In the genomic region with DNA sequence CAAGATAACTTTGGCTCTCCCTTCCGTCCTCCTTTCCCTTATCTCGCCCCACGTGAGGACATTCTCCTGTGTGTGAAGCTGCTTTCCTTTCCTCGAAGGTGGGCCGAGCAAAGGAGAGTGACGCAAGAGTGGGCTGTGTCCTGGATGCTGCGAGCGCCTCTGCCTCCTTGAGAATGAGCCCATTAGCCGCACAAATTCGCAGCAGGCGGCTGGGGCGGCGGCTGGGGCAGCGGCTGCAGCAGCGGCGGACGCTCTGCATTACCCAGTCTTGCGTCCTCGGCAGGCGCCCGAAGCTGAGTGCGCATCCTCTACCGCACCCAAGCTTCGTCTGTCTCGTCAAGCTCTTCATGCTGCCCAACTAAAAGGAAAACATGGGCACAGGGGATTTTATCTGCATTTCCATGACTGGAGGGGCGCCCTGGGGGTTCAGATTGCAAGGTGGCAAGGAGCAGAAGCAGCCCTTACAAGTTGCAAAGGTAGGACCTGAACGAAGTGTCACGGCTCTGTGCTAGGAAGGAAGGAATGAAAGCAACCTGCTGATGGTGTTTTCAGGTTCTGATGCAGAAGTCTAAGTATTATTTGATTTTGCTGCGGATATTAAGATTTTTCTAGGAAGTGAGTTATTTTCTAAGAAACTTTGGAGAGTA, we compare ENCODE assay signal across 8 cellular contexts. TPM values are rescaled to one million over a fixed set of nuclear protein-coding genes. Genes with fewer than 3 reads are reported as not detected.
DNase-seq lines count a peak whose midpoint lies in the region; ATAC-seq, FAIRE-seq and TF ChIP-seq lines count a peak whose summit lies in the region.

A gene with protein sequence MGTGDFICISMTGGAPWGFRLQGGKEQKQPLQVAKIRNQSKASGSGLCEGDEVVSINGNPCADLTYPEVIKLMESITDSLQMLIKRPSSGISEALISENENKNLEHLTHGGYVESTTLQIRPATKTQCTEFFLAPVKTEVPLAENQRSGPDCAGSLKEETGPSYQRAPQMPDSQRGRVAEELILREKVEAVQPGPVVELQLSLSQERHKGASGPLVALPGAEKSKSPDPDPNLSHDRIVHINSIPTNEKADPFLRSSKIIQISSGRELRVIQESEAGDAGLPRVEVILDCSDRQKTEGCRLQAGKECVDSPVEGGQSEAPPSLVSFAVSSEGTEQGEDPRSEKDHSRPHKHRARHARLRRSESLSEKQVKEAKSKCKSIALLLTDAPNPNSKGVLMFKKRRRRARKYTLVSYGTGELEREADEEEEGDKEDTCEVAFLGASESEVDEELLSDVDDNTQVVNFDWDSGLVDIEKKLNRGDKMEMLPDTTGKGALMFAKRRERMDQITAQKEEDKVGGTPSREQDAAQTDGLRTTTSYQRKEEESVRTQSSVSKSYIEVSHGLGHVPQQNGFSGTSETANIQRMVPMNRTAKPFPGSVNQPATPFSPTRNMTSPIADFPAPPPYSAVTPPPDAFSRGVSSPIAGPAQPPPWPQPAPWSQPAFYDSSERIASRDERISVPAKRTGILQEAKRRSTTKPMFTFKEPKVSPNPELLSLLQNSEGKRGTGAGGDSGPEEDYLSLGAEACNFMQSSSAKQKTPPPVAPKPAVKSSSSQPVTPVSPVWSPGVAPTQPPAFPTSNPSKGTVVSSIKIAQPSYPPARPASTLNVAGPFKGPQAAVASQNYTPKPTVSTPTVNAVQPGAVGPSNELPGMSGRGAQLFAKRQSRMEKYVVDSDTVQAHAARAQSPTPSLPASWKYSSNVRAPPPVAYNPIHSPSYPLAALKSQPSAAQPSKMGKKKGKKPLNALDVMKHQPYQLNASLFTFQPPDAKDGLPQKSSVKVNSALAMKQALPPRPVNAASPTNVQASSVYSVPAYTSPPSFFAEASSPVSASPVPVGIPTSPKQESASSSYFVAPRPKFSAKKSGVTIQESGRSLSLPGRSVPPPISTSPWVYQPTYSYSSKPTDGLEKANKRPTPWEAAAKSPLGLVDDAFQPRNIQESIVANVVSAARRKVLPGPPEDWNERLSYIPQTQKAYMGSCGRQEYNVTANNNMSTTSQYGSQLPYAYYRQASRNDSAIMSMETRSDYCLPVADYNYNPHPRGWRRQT (plus strand): TSS at position 189 of the 647 bp plus-strand sequence. CDS start 183 bp downstream, at position 372.

- peak; percentile 88 for DNase-seq in ELF-1 (ENCODE audit: low read depth, low spot score)
- peak; percentile 76 for DNase-seq in H7
- peak; percentile 77 for DNase-seq in M059J (ENCODE audit: low read depth)
- DNase-seq in T-helper 17 cell: no peak
- DNase-seq in bronchial epithelial cell (ENCODE audit: low read depth): peak; percentile 61
- DNase-seq in iPS-NIHi7 (ENCODE audit: extremely low spot score): peak; percentile 81
- DNase-seq in skeletal muscle cell (ENCODE audit: low read depth): peak; percentile 67
- no peak for DNase-seq in GOT3 (lab: John Stamatoyannopoulos, UW)

- H3K36me3 Mint-ChIP-seq in T-helper 17 cell (ENCODE audit: low read depth): peaks cover 3% of the 10 kb centered on the region

- peaks cover 44% of the 10 kb centered on the region for H3K27me3 Mint-ChIP-seq in T-helper 17 cell

- TF ChIP-seq CTCF in bronchial epithelial cell (IDR thresholded peaks at IDR 0.05; ENCODE audit: insufficient read depth, low read length, severe bottlenecking): no peak

- peak; percentile 72 for ATAC-seq in T-helper 17 cell

- no peaks in the 10 kb centered on the region for H3K9me3 ChIP-seq in T-helper 17 cell (ENCODE audit: control insufficient read depth, low read length, poor library complexity, severe bottlenecking)

- H3K4me1 Mint-ChIP-seq in T-helper 17 cell: peaks cover 12% of the 10 kb centered on the region

- H3K27me3 ChIP-seq in H7 (ENCODE audit: control insufficient read depth, insufficient read depth, low read length): peaks cover 2% of the 10 kb centered on the region
- no peaks in the 10 kb centered on the region for H3K27me3 ChIP-seq in bronchial epithelial cell (ENCODE audit: control insufficient read depth, insufficient read depth, low read length)

- H3K36me3 ChIP-seq in H7 (replicated peaks; ENCODE audit: control insufficient read depth, insufficient read depth, low read length) (no peaks in the 10 kb centered on the region), bronchial epithelial cell (ENCODE audit: control insufficient read depth, insufficient read depth, low read length) (no peaks in the 10 kb centered on the region)

- no peak within 1 kb of the TSS for H3K27ac Mint-ChIP-seq in T-helper 17 cell

- H3K4me3 ChIP-seq in H7 (ENCODE audit: insufficient read depth, low read depth, low read length) (peak within 1 kb of the TSS; percentile 36), bronchial epithelial cell (ENCODE audit: low read depth, low read length) (peak within 1 kb of the TSS; percentile 37), skeletal muscle cell (ENCODE audit: low read depth, low read length) (peak within 1 kb of the TSS; percentile 53)

- no peak for FAIRE-seq in bronchial epithelial cell (lab: Jason Lieb, UNC)

- H3K4me3 Mint-ChIP-seq in T-helper 17 cell: peak within 1 kb of the TSS; percentile 82

RNA-seq across cellular contexts. Expression of the gene that starts here (rescaled TPM):
- 0.38 and 0.41 TPM in 2 replicates for total RNA-seq in H7 (2014; rRNA removed; shearing (Covaris generic))
- total RNA-seq in M059J (2014; rRNA removed; shearing (Covaris generic)): 0.52 and 0.69 TPM in 2 replicates
- total RNA-seq in T-helper 17 cell: under 1 TPM; 0.37 to 0.72 TPM
- total RNA-seq in bronchial epithelial cell: 0.13 and 0.26 TPM in 2 replicates

Comparison
In these comparisons a context has a peak if more than half of its experiments do, and no peak if none do; other contexts are left out.
1. Peak in DNase-seq and H3K4me3 ChIP-seq in H7; RNA of the gene not detected or under 1 TPM.
2. Peak in DNase-seq in M059J; RNA of the gene not detected or under 1 TPM.
3. Peak in ATAC-seq in T-helper 17 cell; RNA of the gene not detected or under 1 TPM.
4. Peak in DNase-seq and H3K4me3 ChIP-seq in bronchial epithelial cell; RNA of the gene not detected or under 1 TPM.
5. DNase-seq: peak in ELF-1 (single experiment), iPS-NIHi7 (single experiment) and skeletal muscle cell (single experiment); none in T-helper 17 cell (0 of 3) and GOT3 (single experiment).
6. Peak in every context shown above with its lines, with median percentiles within 50 percentile points of each other: H3K4me3 ChIP-seq.